8 cellular contexts compared by ENCODE assay signal in genomic region chr10:86711957-86712708, GRCh38. TPM values are rescaled to one million over a fixed set of nuclear protein-coding genes. Genes with fewer than 3 reads are reported as not detected.
A peak's percentile ranks its signal among the peaks of the same experiment; 100 is the strongest.
DNase-seq lines count a peak whose midpoint lies in the region; ATAC-seq and TF ChIP-seq lines count a peak whose summit lies in the region.

No MANE protein-coding gene starts in this region.

- peak overlapping the region; percentile 61 for H3K9ac ChIP-seq in neural cell (ENCODE audit: low read length)

- H3K4me3 Mint-ChIP-seq in activated CD4-positive, alpha-beta T cell treated with anti-CD3 and anti-CD28 coated beads, Interleukin-2, amount 10 ng/mL, durations not matched to agents 24 days and 14 days: peak overlapping the region; percentile 81

- H4K20me1 ChIP-seq in neural cell (ENCODE audit: insufficient read depth): no peaks in the 10 kb centered on the region

- DNase-seq in activated CD4-positive, alpha-beta T cell treated with anti-CD3 and anti-CD28 coated beads, Interleukin-2, amount 10 ng/mL, durations not matched to agents 24 days and 14 days: no peak
- DNase-seq in activated CD4-positive, alpha-beta T cell treated with anti-CD3 and anti-CD28 coated beads, Interleukin-2, amount 50 U/mL, for 4 hours: no peak
- DNase-seq in HuH-7 (ENCODE audit: low spot score) (peak; percentile 75), fibroblast of mammary gland (ENCODE audit: low read depth) (peak; percentile 21), NCI-H526 treated with DMSO at 0.1 percent for 48 hours (lab: John Stamatoyannopoulos, UW) (no peak)

- H3K79me2 ChIP-seq in neural cell (replicated peaks; ENCODE audit: insufficient read depth, low read length): no peaks in the 10 kb centered on the region

- H3K4me2 ChIP-seq in neural cell (ENCODE audit: low read length): no peak overlapping the region

- H3K27ac ChIP-seq in VCaP (peak overlapping the region; percentile 95), neural cell (ENCODE audit: low read length) (no peak overlapping the region)

- H2AFZ ChIP-seq in neural cell (ENCODE audit: low read depth, low read length): no peak overlapping the region

- peak overlapping the region; percentile 87 for H3K27ac Mint-ChIP-seq in activated CD4-positive, alpha-beta T cell treated with anti-CD3 and anti-CD28 coated beads, Interleukin-2, amount 10 ng/mL, durations not matched to agents 24 days and 14 days

- TF ChIP-seq EP300 in neural cell (conservative IDR thresholded peaks at IDR 0.05; ENCODE audit: poor library complexity, severe bottlenecking): no peak

- peaks cover 5% of the 10 kb centered on the region for H3K27me3 ChIP-seq in neural cell (ENCODE audit: insufficient read depth, low read depth, low read length)

- H3K9me3 ChIP-seq in neural cell (ENCODE audit: low read length): no peaks in the 10 kb centered on the region

- H3K9me2 ChIP-seq in neural cell (ENCODE audit: insufficient read depth, low read length): no peaks in the 10 kb centered on the region

- ATAC-seq in GM21528 (IDR thresholded peaks at IDR 0.05; ENCODE audit: low FRiP score, unreplicated experiment): peak; percentile 29

- no peaks in the 10 kb centered on the region for H3K36me3 ChIP-seq in neural cell (ENCODE audit: insufficient read depth, low read length)

- no peak for TF ChIP-seq RAD21 in neural cell (conservative IDR thresholded peaks at IDR 0.05)

- intact Hi-C loops in activated CD4-positive, alpha-beta T cell treated with anti-CD3 and anti-CD28 coated beads, Interleukin-2, amount 10 ng/mL, durations not matched to agents 24 days and 14 days (cut with micrococcal nuclease): loop anchor here (1.0 to 10.0 kb wide), 7 partner anchors 45 to 1103 kb away; partner anchors contain the start of genes ATAD1 and MINPP1

- peaks cover 13% of the 10 kb centered on the region for H3K4me1 Mint-ChIP-seq in activated CD4-positive, alpha-beta T cell treated with anti-CD3 and anti-CD28 coated beads, Interleukin-2, amount 10 ng/mL, durations not matched to agents 24 days and 14 days

- no peaks in the 10 kb centered on the region for H3K27me3 Mint-ChIP-seq in activated CD4-positive, alpha-beta T cell treated with anti-CD3 and anti-CD28 coated beads, Interleukin-2, amount 10 ng/mL, durations not matched to agents 24 days and 14 days

- peaks cover 2% of the 10 kb centered on the region for H3K36me3 Mint-ChIP-seq in activated CD4-positive, alpha-beta T cell treated with anti-CD3 and anti-CD28 coated beads, Interleukin-2, amount 10 ng/mL, durations not matched to agents 24 days and 14 days (ENCODE audit: low read depth)

- H3F3A ChIP-seq in neural cell (ENCODE audit: insufficient read depth, low read length, poor library complexity, severe bottlenecking): no peaks in the 10 kb centered on the region

- H3K4me3 ChIP-seq in fibroblast of mammary gland (ENCODE audit: control insufficient read depth, low read depth, low read length) (peak overlapping the region; percentile 54), neural cell (ENCODE audit: low read length) (peak overlapping the region; percentile 61)

- TF ChIP-seq CTCF in VCaP (conservative IDR thresholded peaks at IDR 0.05): no peak
- TF ChIP-seq CTCF in fibroblast of mammary gland (conservative IDR thresholded peaks at IDR 0.05; ENCODE audit: control insufficient read depth, insufficient read depth, low read depth, low read length): no peak
- TF ChIP-seq CTCF in neural cell (IDR thresholded peaks at IDR 0.05; ENCODE audit: poor library complexity, severe bottlenecking): no peak

- no peaks in the 10 kb centered on the region for H3K9me3 Mint-ChIP-seq in activated CD4-positive, alpha-beta T cell treated with anti-CD3 and anti-CD28 coated beads, Interleukin-2, amount 10 ng/mL, durations not matched to agents 24 days and 14 days

TF ChIP-seq in neural cell, 6 proteins besides CTCF, POLR2A, EP300 and RAD21:
- TF ChIP-seq POLR2AphosphoS5 (IDR thresholded peaks at IDR 0.05): no peak

RNA-seq across cellular contexts. Expression of gene LDB3, which starts 43.8 kb away (rescaled TPM):
- 0.07 TPM in 1 of 2 replicates, not detected in the other for total RNA-seq in activated CD4-positive, alpha-beta T cell treated with anti-CD3 and anti-CD28 coated beads, Interleukin-2, amount 10 ng/mL, durations not matched to agents 24 days and 14 days
- 0.12 TPM in 1 of 2 replicates, not detected in the other for polyA plus RNA-seq in neural cell
- polyA minus RNA-seq in neural cell: not detected in 2 replicates

RNA-seq across cellular contexts. Expression of gene BMPR1A, which starts 44.3 kb away (rescaled TPM):
- total RNA-seq in activated CD4-positive, alpha-beta T cell treated with anti-CD3 and anti-CD28 coated beads, Interleukin-2, amount 10 ng/mL, durations not matched to agents 24 days and 14 days: 10.5 and 10.9 TPM in 2 replicates
- 27.7 and 29.9 TPM in 2 replicates for polyA plus RNA-seq in neural cell
- 60.9 and 64.1 TPM in 2 replicates for polyA minus RNA-seq in neural cell

RNA-seq across cellular contexts. Expression of gene OPN4, which starts 57.8 kb away (rescaled TPM):
- not detected in 2 replicates for total RNA-seq in activated CD4-positive, alpha-beta T cell treated with anti-CD3 and anti-CD28 coated beads, Interleukin-2, amount 10 ng/mL, durations not matched to agents 24 days and 14 days
- not detected in 2 replicates for polyA plus RNA-seq in neural cell
- not detected in 2 replicates for polyA minus RNA-seq in neural cell

Comparison
In these comparisons a context has a peak if more than half of its experiments do, and no peak if none do; other contexts are left out.
1. DNase-seq: peak in HuH-7 (single experiment) and fibroblast of mammary gland (single experiment); none in activated CD4-positive, alpha-beta T cell treated with anti-CD3 and anti-CD28 coated beads, Interleukin-2, amount 10 ng/mL, durations not matched to agents 24 days and 14 days (single experiment), activated CD4-positive, alpha-beta T cell treated with anti-CD3 and anti-CD28 coated beads, Interleukin-2, amount 50 U/mL, for 4 hours (0 of 2) and NCI-H526 treated with DMSO at 0.1 percent for 48 hours (single experiment).